In genomic region chr22:23759566-23759965, GRCh38 we compare ENCODE assay signal across 1 cellular context.
TF ChIP-seq lines count a peak whose summit lies in the region.

No MANE protein-coding gene starts in this region.

TF ChIP-seq in H1, 55 proteins besides CTCF, POLR2A, EP300 and RAD21:
- TF ChIP-seq YY1 (IDR thresholded peaks at IDR 0.05; ENCODE audit: low read depth, low read length) = no peak
- no peak for TF ChIP-seq HDAC2 (IDR thresholded peaks at IDR 0.05; ENCODE audit: borderline replicate concordance in 1 of 2, low read depth in 2 of 2, low read length in 2 of 2)
- TF ChIP-seq CHD1 (IDR thresholded peaks at IDR 0.05; ENCODE audit: low read depth, low read length) = no peak
- no peak for TF ChIP-seq USF2 (IDR thresholded peaks at IDR 0.05; ENCODE audit: low read length)
- TF ChIP-seq ATF3 (IDR thresholded peaks at IDR 0.05; ENCODE audit: insufficient read depth, low read depth, low read length) = no peak
- TF ChIP-seq TEAD4 (IDR thresholded peaks at IDR 0.05; ENCODE audit: low read depth, low read length) = no peak
- no peak for TF ChIP-seq BACH1 (IDR thresholded peaks at IDR 0.05; ENCODE audit: low read length)
- TF ChIP-seq RBBP5 (IDR thresholded peaks at IDR 0.05; ENCODE audit: borderline replicate concordance, low read depth, low read length) = no peak
- TF ChIP-seq JUND (IDR thresholded peaks at IDR 0.05; ENCODE audit: low read length) = no peak
- TF ChIP-seq CBX5 (IDR thresholded peaks at IDR 0.05; ENCODE audit: low read depth, low read length) = no peak
- no peak for TF ChIP-seq EZH2 (IDR thresholded peaks at IDR 0.05; ENCODE audit: low read depth, low read length, severe bottlenecking)
- no peak for TF ChIP-seq SIN3A (conservative IDR thresholded peaks at IDR 0.05 in 1 of 2, IDR thresholded peaks at IDR 0.05 in 1 of 2; ENCODE audit: low read depth in 1 of 2, low read length in 2 of 2)
- TF ChIP-seq NRF1 (IDR thresholded peaks at IDR 0.05; ENCODE audit: low read depth, low read length) = no peak
- TF ChIP-seq ASH2L (IDR thresholded peaks at IDR 0.05; ENCODE audit: low read length) = no peak
